12 cellular contexts compared by ENCODE assay signal in genomic region chr5:16593013-16593412, GRCh38.
DNase-seq lines count a peak whose midpoint lies in the region; ATAC-seq, FAIRE-seq and TF ChIP-seq lines count a peak whose summit lies in the region.
"Had no signal": no experiment of that assay in that cellular context is flagged by ENCODE, and none has a peak within 500 bp of the region (broad histone marks: within the 10 kb centered on the region; RNA-seq: fewer than 3 reads in every experiment).

No MANE protein-coding gene starts in this region.

- H3K27ac ChIP-seq in angular gyrus (ENCODE audit: low read depth, low read length): peak overlapping the region; percentile 36
- H3K27ac ChIP-seq: right lobe of liver had no signal

- FAIRE-seq in urothelium cell line (lab: Jason Lieb, UNC): no peak

- no peak for ATAC-seq in GM21576 (IDR thresholded peaks at IDR 0.05; ENCODE audit: unreplicated experiment)
- no peak for ATAC-seq in GM21526 (IDR thresholded peaks at IDR 0.05; ENCODE audit: low FRiP score, unreplicated experiment)

- DNase-seq in AG08395 (ENCODE audit: low spot score) (peak; percentile 78), HFF-Myc (ENCODE audit: extremely low read depth, low read depth) (peak; percentile 45), kidney glomerular epithelial cell (lab: John Stamatoyannopoulos, UW) (peak; percentile 73), urothelium cell line (ENCODE audit: low spot score) (no peak), AG08396 (ENCODE audit: low spot score) (no peak)
- DNase-seq: activated CD4-positive, alpha-beta memory T cell treated with anti-CD3 and anti-CD28 coated beads, Interleukin-2, amount 10 ng/mL, durations not matched to agents 7 days and 5 days; GDM1; right lobe of liver; T-helper 1 cell had no signal

- TF ChIP-seq CTCF in HFF-Myc (IDR thresholded peaks at IDR 0.05; ENCODE audit: low read depth, low read length, missing control alignments): no peak

- H3K4me3 ChIP-seq in HFF-Myc (replicated peaks; ENCODE audit: low read depth, low read length): no peak overlapping the region
- H3K4me3 ChIP-seq: right lobe of liver had no signal

Comparison
In these comparisons a context has a peak if more than half of its experiments do, and no peak if none do; other contexts are left out.
1. DNase-seq: peak in AG08395 (single experiment), HFF-Myc (single experiment) and kidney glomerular epithelial cell (single experiment); none in urothelium cell line (single experiment) and AG08396 (single experiment).